21 cellular contexts compared by ENCODE assay signal in genomic region chr11:65709661-65710060, GRCh38. TPM values are rescaled to one million over a fixed set of nuclear protein-coding genes. Genes with fewer than 3 reads are reported as not detected.
A peak's percentile ranks its signal among the peaks of the same experiment; 100 is the strongest.
DNase-seq lines count a peak whose midpoint lies in the region; ATAC-seq, FAIRE-seq and TF ChIP-seq lines count a peak whose summit lies in the region.
"Had no signal": no experiment of that assay in that cellular context is flagged by ENCODE, and none has a peak within 500 bp of the region (broad histone marks: within the 10 kb centered on the region; RNA-seq: fewer than 3 reads in every experiment).

No MANE protein-coding gene starts in this region.

- H3K9me3 ChIP-seq in BLaER1 (no peaks in the 10 kb centered on the region), HEK293 (ENCODE audit: control insufficient read depth, insufficient read depth, low read depth, low read length) (no peaks in the 10 kb centered on the region), GM12878 (replicated peaks; ENCODE audit: control insufficient read depth, insufficient read depth, low read length) (no peaks in the 10 kb centered on the region), left lung (no peaks in the 10 kb centered on the region)
- H3K9me3 ChIP-seq: BE2C had no signal

- CTCF ChIA-PET in HEK293 (lab: Yijun Ruan, JAX), result interaction anchor here (0.7 to 0.8 kb wide), 2 partner anchors 150 to 175 kb away, joined by 3 read pairs; partner anchors contain the start of gene MUS81
- CTCF ChIA-PET in GM12878 (lab: Yijun Ruan, JAX), result interaction anchor here (1.2 to 3.3 kb wide), 3 partner anchors 47 to 425 kb away, joined by 3 to 13 read pairs (median 3); partner anchors contain the start of gene RELA

- no peak overlapping the region for H3K4me3 ChIP-seq in BLaER1
- H3K4me3 ChIP-seq in HEK293 (ENCODE audit: low read depth, low read length), result no peak overlapping the region
- no peak overlapping the region for H3K4me3 ChIP-seq in GM12878
- H3K4me3 ChIP-seq in left lung, result no peak overlapping the region

- WGBS in GM12878 (ENCODE audit: insufficient coverage, insufficient replicate concordance, low lambda C conversion rate, missing lambda C conversion rate), result 72% methylated on average over 8 of the region's 8 CpGs

- no peak for DNase-seq in GM12878 (ENCODE audit: low read depth, low spot score)
- peak; percentile 27 for DNase-seq in left kidney (ENCODE audit: low read depth, low spot score)
- DNase-seq in left lung, result no peak
- DNase-seq in activated CD4-positive, CD25-positive, alpha-beta regulatory T cell (lab: John Stamatoyannopoulos, UW), result no peak
- no peak for DNase-seq in RKO (ENCODE audit: low spot score)
- DNase-seq: activated CD8-positive, alpha-beta T cell treated with anti-CD3 and anti-CD28 coated beads for 36 hours; activated effector memory CD4-positive, alpha-beta T cell treated with Interleukin-2 at 50 U/mL for 16 hours; BE2C; HFFc6; kidney; NCI-H1436; NCI-H2107; stimulated activated CD4-positive, alpha-beta T cell treated with anti-CD3 and anti-CD28 coated beads, Interleukin-1b, Interleukin-23, amount 100 ng/mL, for 48 hours; T-helper 9 cell had no signal

- H4K20me1 ChIP-seq in BLaER1 (peaks cover 15% of the 10 kb centered on the region; the same call in 1 of the 2 replicates), GM12878 (ENCODE audit: control insufficient read depth, insufficient read depth) (no peaks in the 10 kb centered on the region)

- BruUV-seq in GM12878 (replicated peaks; lab: Mats Ljungman, UMichigan), result no TSS peak

- no peak for TF ChIP-seq EP300 in GM12878 (IDR thresholded peaks at IDR 0.05; ENCODE audit: borderline replicate concordance in 1 of 2, control insufficient read depth in 1 of 2, low read depth in 2 of 2, low read length in 2 of 2)

- H3K4me2 ChIP-seq in BLaER1 (peak overlapping the region; percentile 80), GM12878 (ENCODE audit: control insufficient read depth, insufficient read depth) (no peak overlapping the region)

- peaks cover 9% of the 10 kb centered on the region for H3K79me2 ChIP-seq in GM12878 (ENCODE audit: control insufficient read depth, insufficient read depth, low read length)

- H3K27me3 ChIP-seq in BLaER1, result no peaks in the 10 kb centered on the region
- H3K27me3 ChIP-seq in GM12878 (replicated peaks in 1 of 2; ENCODE audit: control insufficient read depth in 2 of 2, insufficient read depth in 2 of 2, low read length in 1 of 2), result no peaks in the 10 kb centered on the region
- H3K27me3 ChIP-seq in left lung, result no peaks in the 10 kb centered on the region

- H2AFZ ChIP-seq in GM12878 (ENCODE audit: control insufficient read depth, low read depth, low read length), result no peak overlapping the region

- H3K9ac ChIP-seq in BLaER1 (no peak overlapping the region), GM12878 (ENCODE audit: control insufficient read depth, insufficient read depth, low read length) (no peak overlapping the region)

- ATAC-seq in GM12878 (no peak), left lung (no peak), GM19467 (IDR thresholded peaks at IDR 0.05; ENCODE audit: unreplicated experiment) (no peak)
- ATAC-seq: activated CD4-positive, CD25-positive, alpha-beta regulatory T cell treated with anti-CD3 and anti-CD28 coated beads, Interleukin-2, amount 50 U/mL, for 24 hours; activated CD8-positive, alpha-beta T cell treated with anti-CD3 and anti-CD28 coated beads for 36 hours; Right ventricle myocardium inferior had no signal

- H3K4me1 ChIP-seq in BLaER1, result peaks cover 82% of the 10 kb centered on the region
- no peaks in the 10 kb centered on the region for H3K4me1 ChIP-seq in HEK293 (ENCODE audit: control insufficient read depth, insufficient read depth, low read length)
- peaks cover 12% of the 10 kb centered on the region for H3K4me1 ChIP-seq in GM12878 (ENCODE audit: control insufficient read depth, insufficient read depth, low read length)
- peaks cover 9 to 31% of the 10 kb centered on the region in 2 donors for H3K4me1 ChIP-seq in left lung

- H3K36me3 ChIP-seq in BLaER1 (peaks cover 18% of the 10 kb centered on the region), HEK293 (ENCODE audit: control insufficient read depth in 2 of 2, insufficient read depth in 1 of 2, low read length in 2 of 2) (peaks cover 5 to 20% of the 10 kb centered on the region in 2 experiments; a peak in 2 of 3 replicates), GM12878 (ENCODE audit: control insufficient read depth in 2 of 2, insufficient read depth in 2 of 2, low read length in 1 of 2) (peaks cover 6 to 7% of the 10 kb centered on the region in 2 experiments; a peak in 3 of 4 replicates), left lung (peaks cover 4 to 19% of the 10 kb centered on the region in 2 donors)

- FAIRE-seq in GM12878 (lab: Jason Lieb, UNC), result no peak
- FAIRE-seq: colon, GM12891, kidney had no signal

- H3K27ac ChIP-seq in BLaER1 (0 out of 2 replicates have a peak overlapping the region, but pooled peaks have one; percentile 2), HEK293 (ENCODE audit: extremely low read depth, low read depth, low read length) (no peak overlapping the region), GM12878 (ENCODE audit: control insufficient read depth, insufficient read depth) (no peak overlapping the region), left lung (no peak overlapping the region)

- TF ChIP-seq CTCF in HEK293 (tag by site-specific recombination; IDR thresholded peaks at IDR 0.05) (no peak), GM12878 (IDR thresholded peaks at IDR 0.05 in 2 of 3, conservative IDR thresholded peaks at IDR 0.05 in 1 of 3; ENCODE audit: control insufficient read depth in 2 of 3, extremely low read depth in 1 of 3, insufficient read depth in 1 of 3, low read depth in 3 of 3, low read length in 3 of 3) (no peak), left lung (IDR thresholded peaks at IDR 0.05) (no peak)

- no peak for TF ChIP-seq POLR2A in GM12878 (IDR thresholded peaks at IDR 0.05; ENCODE audit: low read depth, low read length)

- in situ Hi-C loops in GM12878 (cut with MboI), result loop anchor here (5.0 kb wide), 3 partner anchors 68 to 278 kb away; no protein-coding TSS in a partner anchor

- TF ChIP-seq RAD21 in GM12878 (IDR thresholded peaks at IDR 0.05; ENCODE audit: insufficient read depth, low read depth, low read length), result no peak

- POLR2A ChIA-PET in HEK293 (lab: Yijun Ruan, JAX) (interaction anchor here (0.8 to 0.9 kb wide), 2 partner anchors 109 to 149 kb away, joined by 3 read pairs; partner anchors contain the start of gene CFL1), GM12878 (lab: Charles Lee) (no interaction called here)

- RAD21 ChIA-PET in GM12878 (lab: Charles Lee; ENCODE audit: unreplicated experiment), result interaction anchor here (1.0 kb wide), 1 partner anchor 84 kb away, joined by 3 read pairs; no protein-coding TSS in a partner anchor

- SMC1A ChIA-PET in GM12878 (lab: Charles Lee; ENCODE audit: uncharacterized antibody, unreplicated experiment), result interaction anchor here (1.0 kb wide), 1 partner anchor 43 kb away, joined by 3 read pairs; no protein-coding TSS in a partner anchor

- intact Hi-C loops in GM12878 (cut with micrococcal nuclease; ENCODE audit: unreplicated experiment), result loop anchor here (2.0 to 10.0 kb wide), 4 partner anchors 73 to 835 kb away; partner anchors contain the start of genes AP5B1 and EHD1
- intact Hi-C loops in left lung (cut with DNase I), result loop anchor here in 1 of 2 donors (10.0 kb wide), 2 partner anchors 85 to 115 kb away; no protein-coding TSS in a partner anchor

RNA-seq across cellular contexts. Expression of gene KAT5, which starts 2.4 kb away (rescaled TPM):
- total RNA-seq in GM12878 (2013; cell fraction: nucleolus; rRNA removed), result 53.3 and 55.1 TPM in 2 replicates
- 46.5 and 46.6 TPM in 2 replicates for total RNA-seq in GM12878 (2014; rRNA removed)
- 35.0 and 42.2 TPM in 2 replicates for total RNA-seq in GM12878 (2014; rRNA removed; fragmentation: Illumina TruSeq; extraction: Trizol)
- 53.8 and 66.1 TPM in 2 replicates for total RNA-seq in GM12878 (2021)
- polyA plus RNA-seq in GM12878 (2011; ENCODE audit: low read depth), result 23.5 TPM
- 25.0 and 48.6 TPM in 2 replicates for polyA plus RNA-seq in GM12878 (2011; rRNA removed)
- polyA plus RNA-seq in GM12878 (2011; cell fraction: cytosol; rRNA removed), result 42.7 and 57.2 TPM in 2 replicates
- 71.4 and 94.9 TPM in 2 replicates for polyA plus RNA-seq in GM12878 (2011; cell fraction: nucleus; rRNA removed)
- 38.9 and 57.1 TPM in 2 replicates for polyA plus RNA-seq in GM12878 (2012)
- polyA plus RNA-seq in GM12878 (2014; fragmentation: Illumina TruSeq; extraction: Trizol), result 39.5 and 46.5 TPM in 2 replicates
- polyA plus RNA-seq in GM12878 (2014; fragmentation: Nextera tagmentation; extraction: Ambion mirVana), result 10 to 100 TPM in 1 of 2 experiments, 1 to 10 TPM in 1; 3.4 to 10.2 TPM
- 58.6 and 61.5 TPM in 2 replicates for polyA plus RNA-seq in GM12878 (2014; rRNA removed)
- polyA plus RNA-seq in GM12878 (2016; fragmentation: Nextera tagmentation; extraction: Ambion mirVana), result 10 to 100 TPM; 42.8 to 46.1 TPM
- polyA minus RNA-seq in GM12878 (2011; rRNA and poly(A)+ RNA removed), result 67.2 and 87.0 TPM in 2 replicates
- 23.4 and 25.8 TPM in 2 replicates for polyA minus RNA-seq in GM12878 (2011; cell fraction: cytosol; rRNA and poly(A)+ RNA removed)
- polyA minus RNA-seq in GM12878 (2011; cell fraction: nucleus; rRNA and poly(A)+ RNA removed), result 26.6 and 44.2 TPM in 2 replicates
- total RNA-seq in left lung, result 10 to 100 TPM; 57.0 to 67.1 TPM

RNA-seq across cellular contexts. Expression of gene RNASEH2C, which starts 10.9 kb away (rescaled TPM):
- 36.0 and 46.3 TPM in 2 replicates for total RNA-seq in GM12878 (2013; cell fraction: nucleolus; rRNA removed)
- total RNA-seq in GM12878 (2014; rRNA removed), result 51.9 and 57.9 TPM in 2 replicates
- 20.0 and 21.1 TPM in 2 replicates for total RNA-seq in GM12878 (2014; rRNA removed; fragmentation: Illumina TruSeq; extraction: Trizol)
- 110 and 111 TPM in 2 replicates for total RNA-seq in GM12878 (2021)
- 11.1 TPM for polyA plus RNA-seq in GM12878 (2011; ENCODE audit: low read depth)
- polyA plus RNA-seq in GM12878 (2011; rRNA removed), result 20.0 and 36.8 TPM in 2 replicates
- polyA plus RNA-seq in GM12878 (2011; cell fraction: cytosol; rRNA removed), result 52.0 and 70.4 TPM in 2 replicates
- 54.9 and 57.4 TPM in 2 replicates for polyA plus RNA-seq in GM12878 (2011; cell fraction: nucleus; rRNA removed)
- polyA plus RNA-seq in GM12878 (2012), result 35.7 and 41.7 TPM in 2 replicates
- 7.4 and 9.7 TPM in 2 replicates for polyA plus RNA-seq in GM12878 (2014; fragmentation: Illumina TruSeq; extraction: Trizol)
- 10 to 100 TPM in 1 of 2 experiments, 1 to 10 TPM in 1; 5.0 to 27.1 TPM for polyA plus RNA-seq in GM12878 (2014; fragmentation: Nextera tagmentation; extraction: Ambion mirVana)
- 57.4 and 71.6 TPM in 2 replicates for polyA plus RNA-seq in GM12878 (2014; rRNA removed)
- 100 to 1,000 TPM; 141 to 160 TPM for polyA plus RNA-seq in GM12878 (2016; fragmentation: Nextera tagmentation; extraction: Ambion mirVana)
- 6.5 and 12.6 TPM in 2 replicates for polyA minus RNA-seq in GM12878 (2011; rRNA and poly(A)+ RNA removed)
- 8.0 and 10.4 TPM in 2 replicates for polyA minus RNA-seq in GM12878 (2011; cell fraction: cytosol; rRNA and poly(A)+ RNA removed)
- polyA minus RNA-seq in GM12878 (2011; cell fraction: nucleus; rRNA and poly(A)+ RNA removed), result 16.8 and 24.6 TPM in 2 replicates
- 10 to 100 TPM; 46.0 to 70.1 TPM for total RNA-seq in left lung

RNA-seq across cellular contexts. Expression of gene RELA, which starts 46.9 kb away (rescaled TPM):
- 91.6 and 99.8 TPM in 2 replicates for total RNA-seq in GM12878 (2013; cell fraction: nucleolus; rRNA removed)
- total RNA-seq in GM12878 (2014; rRNA removed) (28.1 and 33.6 TPM in 2 replicates), GM12878 (2014; rRNA removed; fragmentation: Illumina TruSeq; extraction: Trizol) (15.3 and 16.8 TPM in 2 replicates), GM12878 (2021) (51.7 and 56.4 TPM in 2 replicates), left lung (10 to 100 TPM; 56.5 to 67.9 TPM)
- polyA plus RNA-seq in GM12878 (2011; ENCODE audit: low read depth), result 26.3 TPM
- polyA plus RNA-seq in GM12878 (2011; rRNA removed) (13.4 and 32.7 TPM in 2 replicates), GM12878 (2014; fragmentation: Illumina TruSeq; extraction: Trizol) (21.8 and 34.7 TPM in 2 replicates), GM12878 (2014; fragmentation: Nextera tagmentation; extraction: Ambion mirVana) (10 to 100 TPM in 1 of 2 experiments, 1 to 10 TPM in 1; 5.1 to 12.8 TPM), GM12878 (2014; rRNA removed) (37.4 and 60.0 TPM in 2 replicates), GM12878 (2016; fragmentation: Nextera tagmentation; extraction: Ambion mirVana) (10 to 100 TPM; 38.1 to 42.8 TPM)
- polyA plus RNA-seq in GM12878 (2011; cell fraction: cytosol; rRNA removed), result 28.1 and 28.2 TPM in 2 replicates
- 205 and 257 TPM in 2 replicates for polyA plus RNA-seq in GM12878 (2011; cell fraction: nucleus; rRNA removed)
- 60.7 and 67.5 TPM in 2 replicates for polyA plus RNA-seq in GM12878 (2012)
- 35.8 and 49.0 TPM in 2 replicates for polyA minus RNA-seq in GM12878 (2011; rRNA and poly(A)+ RNA removed)
- polyA minus RNA-seq in GM12878 (2011; cell fraction: cytosol; rRNA and poly(A)+ RNA removed), result 18.3 and 22.1 TPM in 2 replicates
- polyA minus RNA-seq in GM12878 (2011; cell fraction: nucleus; rRNA and poly(A)+ RNA removed), result 82.5 and 108 TPM in 2 replicates
